Comparison of ENCODE assay signal across 19 cellular contexts in the genomic region with DNA sequence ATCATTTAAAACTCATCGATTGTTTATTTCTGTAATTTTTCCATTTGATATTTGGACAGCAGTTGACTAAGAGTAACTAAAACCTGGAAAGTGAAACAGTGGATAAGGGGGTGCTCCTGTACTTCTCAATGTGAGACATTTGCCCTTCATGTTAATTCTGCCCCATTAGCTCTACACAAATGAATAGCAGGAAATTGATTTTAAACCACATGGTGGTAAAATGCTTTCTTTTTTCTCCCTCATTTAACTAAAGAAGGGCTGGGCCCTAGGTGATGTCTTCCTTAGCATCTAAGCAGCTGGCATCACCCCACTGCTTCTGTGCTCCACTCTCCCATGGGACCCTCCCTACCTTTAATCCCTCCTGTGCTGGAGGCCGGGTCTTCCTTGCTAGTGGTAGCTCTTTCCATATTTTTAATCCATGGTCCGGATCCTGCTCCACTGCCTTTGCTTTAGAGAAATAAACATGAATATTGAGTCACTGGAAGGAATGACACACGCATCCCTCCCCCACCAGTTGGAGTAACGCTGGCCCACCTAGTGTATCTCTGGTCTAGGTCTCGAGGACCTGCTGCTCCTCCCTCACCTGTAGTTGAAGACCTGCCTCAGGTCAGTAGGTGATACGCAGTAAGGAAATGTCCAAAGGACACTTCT. TPM values are rescaled to one million over a fixed set of nuclear protein-coding genes. Genes with fewer than 3 reads are reported as not detected.
DNase-seq lines count a peak whose midpoint lies in the region.
"Had no signal": no experiment of that assay in that cellular context is flagged by ENCODE, and none has a peak within 500 bp of the region (broad histone marks: within the 10 kb centered on the region; RNA-seq: fewer than 3 reads in every experiment).

No MANE protein-coding gene starts in this region.

- H3K4me1 ChIP-seq in mesenchymal stem cell (ENCODE audit: control insufficient read depth, insufficient read depth, low read depth, low read length), result no peaks in the 10 kb centered on the region
- H3K4me1 ChIP-seq: BE2C had no signal

- DNase-seq in NCI-H524 (lab: John Stamatoyannopoulos, UW) (peak; percentile 30 to 49), NCI-H524 treated with DMSO at 0.1 percent for 48 hours (lab: John Stamatoyannopoulos, UW) (no peak), HCEC 1CT (peak; percentile 60), NCI-H2171 (lab: John Stamatoyannopoulos, UW) (peak; percentile 57), iris pigment epithelial cell (ENCODE audit: low read depth) (peak; percentile 35), mesenchymal stem cell (no peak), NCI-H1436 (lab: John Stamatoyannopoulos, UW) (no peak), NOMO-1 treated with DMSO at 0.1 percent for 48 hours (lab: John Stamatoyannopoulos, UW; ENCODE audit: unreplicated experiment) (no peak)
- DNase-seq: 8988T; BE2C; Calu3; CD4-positive, alpha-beta T cell; DMS79; H7; Karpas-422; MM.1S; NCI-H1105 treated with DMSO at 0.1 percent for 48 hours; NCI-H446; NCI-H774 had no signal

- no peak overlapping the region for H2BK120ac ChIP-seq in mesenchymal stem cell (ENCODE audit: low read depth, low read length)

- H2AFZ ChIP-seq in mesenchymal stem cell (ENCODE audit: low read depth, low read length), result no peak overlapping the region

- no peak overlapping the region for H3K27ac ChIP-seq in mesenchymal stem cell (ENCODE audit: low read length, poor library complexity, severe bottlenecking)

- no peak overlapping the region for H4K91ac ChIP-seq in mesenchymal stem cell (ENCODE audit: low read length)

- H3K36me3 ChIP-seq in mesenchymal stem cell (ENCODE audit: control insufficient read depth in 1 of 2, insufficient read depth in 2 of 2, low read depth in 1 of 2, low read length in 2 of 2), result no peaks in the 10 kb centered on the region
- H3K36me3 ChIP-seq: BE2C had no signal

- no peaks in the 10 kb centered on the region for H3K79me1 ChIP-seq in mesenchymal stem cell (replicated peaks; ENCODE audit: low read length, poor library complexity, severe bottlenecking)

- H3K9me3 ChIP-seq in mesenchymal stem cell (ENCODE audit: control insufficient read depth, low read length), result no peaks in the 10 kb centered on the region
- H3K9me3 ChIP-seq: BE2C had no signal

- 89% methylated on average over 6 of the region's 7 CpGs for WGBS in mesenchymal stem cell

- no peak overlapping the region for H3K18ac ChIP-seq in mesenchymal stem cell (ENCODE audit: low read depth in 1 of 2, low read length in 2 of 2)

- H3K14ac ChIP-seq in mesenchymal stem cell (ENCODE audit: low read length in 2 of 2), result no peak overlapping the region

- H2BK12ac ChIP-seq in mesenchymal stem cell (ENCODE audit: low read length in 2 of 2), result no peak overlapping the region

- H3K23ac ChIP-seq in mesenchymal stem cell (ENCODE audit: low read length in 2 of 2), result no peak overlapping the region

- no peak overlapping the region for H2BK5ac ChIP-seq in mesenchymal stem cell (ENCODE audit: low read depth, low read length, poor library complexity, severe bottlenecking)

- H3K4ac ChIP-seq in mesenchymal stem cell (ENCODE audit: low read depth in 1 of 2, low read length in 2 of 2), result no peak overlapping the region

- H3K9ac ChIP-seq in mesenchymal stem cell (ENCODE audit: low read length), result no peak overlapping the region

- H3K4me3 ChIP-seq in mesenchymal stem cell (ENCODE audit: insufficient read depth in 1 of 2, low read depth in 1 of 2, low read length in 2 of 2), result no peak overlapping the region

- H2BK15ac ChIP-seq in mesenchymal stem cell (ENCODE audit: low read depth, poor library complexity, severe bottlenecking), result no peak overlapping the region

- no peak overlapping the region for H4K8ac ChIP-seq in mesenchymal stem cell (ENCODE audit: low read length)

- peaks cover 0 to 6% of the 10 kb centered on the region in 2 experiments for H3K27me3 ChIP-seq in mesenchymal stem cell (ENCODE audit: control insufficient read depth in 1 of 2, insufficient read depth in 1 of 2, low read length in 2 of 2)
- H3K27me3 ChIP-seq: BE2C had no signal

- no peak overlapping the region for H2AK5ac ChIP-seq in mesenchymal stem cell (ENCODE audit: low read length, severe bottlenecking)

- no peak overlapping the region for H3K4me2 ChIP-seq in mesenchymal stem cell (ENCODE audit: low read length, poor library complexity, severe bottlenecking)

RNA-seq across cellular contexts. Expression of gene LAMP3, which starts 30.2 kb away (rescaled TPM):
- polyA plus RNA-seq in mesenchymal stem cell (2013, experiment 1 of 2), result 0.72 TPM
- polyA plus RNA-seq in mesenchymal stem cell (2013, experiment 2 of 2), result 0.49 TPM

Comparison
In these comparisons a context has a peak if more than half of its experiments do, and no peak if none do; other contexts are left out.
1. DNase-seq: peak in NCI-H524 (2 of 2), HCEC 1CT (single experiment), NCI-H2171 (single experiment) and iris pigment epithelial cell (single experiment); none in NCI-H524 treated with DMSO at 0.1 percent for 48 hours (single experiment), mesenchymal stem cell (single experiment), NCI-H1436 (single experiment) and NOMO-1 treated with DMSO at 0.1 percent for 48 hours (single experiment).